Comparison of ENCODE assay signal across 15 cellular contexts in genomic region chr17:17425005-17425404, GRCh38.
"Had no signal": no experiment of that assay in that cellular context is flagged by ENCODE, and none has a peak within 500 bp of the region (broad histone marks: within the 10 kb centered on the region; RNA-seq: fewer than 3 reads in every experiment).

No MANE protein-coding gene starts in this region.

- H3K36me3 ChIP-seq: colonic mucosa, neural progenitor cell, ovary, right atrium auricular region, tibial nerve had no signal

- H3K4me1 ChIP-seq: colonic mucosa, foreskin keratinocyte, neural progenitor cell had no signal

- ATAC-seq: foreskin keratinocyte; left colon; natural killer cell; stimulated activated naive CD8-positive, alpha-beta T cell treated with anti-CD3 and anti-CD28 coated beads, Interleukin-15, Interleukin-2, amounts not matched to agents 100 U/mL and 50 U/mL, for 24 hours had no signal

- FAIRE-seq: endothelial cell of umbilical vein had no signal

- H3K27ac Mint-ChIP-seq: mesothelial cell of epicardium, natural killer cell, neural progenitor cell had no signal

- DNase-seq: colonic mucosa; foreskin keratinocyte; hippocampal formation; left colon; natural killer cell; nucleus accumbens; ovary; stimulated activated CD4-positive, alpha-beta T cell treated with anti-CD3 and anti-CD28 coated beads, Interleukin-2, amount 100 ng/mL, for 48 hours; stimulated activated naive CD8-positive, alpha-beta T cell treated with anti-CD3 and anti-CD28 coated beads, Interleukin-15, Interleukin-2, amounts not matched to agents 100 U/mL and 50 U/mL, for 24 hours had no signal

- H3K27ac ChIP-seq: colonic mucosa, foreskin keratinocyte, neural progenitor cell, ovary, right atrium auricular region, tibial nerve had no signal

- H3K27me3 ChIP-seq: colonic mucosa, neural progenitor cell, ovary, right atrium auricular region, tibial nerve had no signal

- H3K9me3 ChIP-seq: colonic mucosa, ovary, right atrium auricular region had no signal

- H3K36me3 Mint-ChIP-seq: natural killer cell, neural progenitor cell had no signal

- H3K4me3 Mint-ChIP-seq: mesothelial cell of epicardium, natural killer cell, neural progenitor cell had no signal

- H3K4me3 ChIP-seq: colonic mucosa, neural progenitor cell, ovary, right atrium auricular region, smooth muscle cell, tibial nerve had no signal

- H3K4me1 Mint-ChIP-seq: mesothelial cell of epicardium, natural killer cell, neural progenitor cell had no signal

- H3K9me3 Mint-ChIP-seq: natural killer cell had no signal
